ENCODE assay signal across 2 cellular contexts in genomic region chr1:67040405-67040804, GRCh38.
TF ChIP-seq lines count a peak whose summit lies in the region.

No MANE protein-coding gene starts in this region.

TF ChIP-seq in GM23338, 12 proteins besides CTCF, POLR2A, EP300 and RAD21:
- no peak for TF ChIP-seq REST (IDR thresholded peaks at IDR 0.05; ENCODE audit: unreplicated experiment)
- peak; percentile 90 for TF ChIP-seq ZNF462 (CRISPR knock-in tag; IDR thresholded peaks at IDR 0.05)

TF ChIP-seq in IMR-90, 13 proteins besides CTCF, POLR2A, EP300 and RAD21 (continued from another document):
- TF ChIP-seq NFE2L2 (IDR thresholded peaks at IDR 0.05; ENCODE audit: low read depth, low read length) = no peak
- TF ChIP-seq BHLHE40 (IDR thresholded peaks at IDR 0.05; ENCODE audit: low read depth, low read length) = no peak
- TF ChIP-seq RFX5 (IDR thresholded peaks at IDR 0.05; ENCODE audit: low read depth, low read length) = no peak
- no peak for TF ChIP-seq MAFK (IDR thresholded peaks at IDR 0.05; ENCODE audit: low read depth, low read length)
- TF ChIP-seq MAZ (IDR thresholded peaks at IDR 0.05; ENCODE audit: borderline replicate concordance, low read depth, low read length) = no peak
- TF ChIP-seq SMC3 (IDR thresholded peaks at IDR 0.05; ENCODE audit: low read depth, low read length) = no peak
- TF ChIP-seq FOS (IDR thresholded peaks at IDR 0.05; ENCODE audit: low read depth, low read length) = no peak
- TF ChIP-seq MXI1 (IDR thresholded peaks at IDR 0.05; ENCODE audit: borderline replicate concordance, low read depth, low read length) = no peak
- TF ChIP-seq USF2 (IDR thresholded peaks at IDR 0.05; ENCODE audit: low read depth, low read length) = no peak
- TF ChIP-seq ELK1 (IDR thresholded peaks at IDR 0.05; ENCODE audit: borderline replicate concordance, low read depth, low read length) = no peak
- TF ChIP-seq CHD1 (IDR thresholded peaks at IDR 0.05; ENCODE audit: low read depth, low read length) = no peak
